In genomic region chr6:34146021-34146782, GRCh38 we compare ENCODE assay signal across 8 cellular contexts. TPM values are rescaled to one million over a fixed set of nuclear protein-coding genes. Genes with fewer than 3 reads are reported as not detected.
DNase-seq lines count a peak whose midpoint lies in the region; ATAC-seq, FAIRE-seq and TF ChIP-seq lines count a peak whose summit lies in the region.

GRM4 (minus strand) TSS chr6:34146087; CDS start chr6:34133496, 12,591 bp downstream.

- peak within 1 kb of the TSS; percentile 54 for H3K4me3 Mint-ChIP-seq in activated T-cell treated with anti-CD3 and anti-CD28 coated beads, Interleukin-2, amount 50 U/mL, for 24 hours

- no peaks in the 10 kb centered on the region for H4K20me1 ChIP-seq in keratinocyte (ENCODE audit: control insufficient read depth, extremely low read depth, insufficient read depth, low read length)

- H3K4me2 ChIP-seq in keratinocyte (ENCODE audit: control insufficient read depth, extremely low read depth, insufficient read depth, low read depth, low read length): peak within 1 kb of the TSS; percentile 78

- no peak within 1 kb of the TSS for H3K9ac ChIP-seq in keratinocyte (ENCODE audit: control insufficient read depth, extremely low read depth, insufficient read depth, low read length)

- H3K79me2 ChIP-seq in keratinocyte (ENCODE audit: control insufficient read depth, insufficient read depth, low read length): no peaks in the 10 kb centered on the region

- no peaks in the 10 kb centered on the region for H3K9me3 Mint-ChIP-seq in activated T-cell treated with anti-CD3 and anti-CD28 coated beads, Interleukin-2, amount 50 U/mL, for 24 hours

- DNase-seq in activated T-cell treated with anti-CD3 and anti-CD28 coated beads, Interleukin-2, amount 50 U/mL, for 24 hours: peak; percentile 58
- DNase-seq in activated T-cell treated with anti-CD3 and anti-CD28 coated beads for 4 hours (no peak), keratinocyte (ENCODE audit: low read depth, low spot score) (no peak), thoracic aorta (ENCODE audit: low spot score) (no peak), NCI-H1105 (lab: John Stamatoyannopoulos, UW) (no peak)

- H3K4me3 ChIP-seq in keratinocyte (ENCODE audit: control insufficient read depth in 2 of 3, extremely low read depth in 1 of 3, insufficient read depth in 2 of 3, low read depth in 1 of 3, low read length in 3 of 3): peak within 1 kb of the TSS; percentile 30 to 63 (median 48)
- peak within 1 kb of the TSS; percentile 67 for H3K4me3 ChIP-seq in thoracic aorta

- no peak within 1 kb of the TSS for H3K27ac Mint-ChIP-seq in activated T-cell treated with anti-CD3 and anti-CD28 coated beads, Interleukin-2, amount 50 U/mL, for 24 hours

- H3K27ac ChIP-seq in angular gyrus (ENCODE audit: low read depth, low read length) (peak within 1 kb of the TSS; percentile 44), keratinocyte (ENCODE audit: control insufficient read depth, insufficient read depth, low read length) (no peak within 1 kb of the TSS), thoracic aorta (no peak within 1 kb of the TSS)

- TF ChIP-seq CTCF in keratinocyte (optimal IDR thresholded peaks at IDR 0.05 in 1 of 3, IDR thresholded peaks at IDR 0.05 in 1 of 3, conservative IDR thresholded peaks at IDR 0.05 in 1 of 3; ENCODE audit: extremely low read depth in 1 of 3, insufficient read depth in 2 of 3, low read length in 3 of 3) (no peak), thoracic aorta (IDR thresholded peaks at IDR 0.05) (no peak)

- no peak for FAIRE-seq in keratinocyte (lab: Jason Lieb, UNC)

- peaks cover 16% of the 10 kb centered on the region for H3K4me1 ChIP-seq in keratinocyte (ENCODE audit: control insufficient read depth, extremely low read depth, insufficient read depth, low read length)
- H3K4me1 ChIP-seq in thoracic aorta (ENCODE audit: control insufficient read depth in 1 of 2, low read depth in 2 of 2): peaks cover 14 to 29% of the 10 kb centered on the region in 2 donors

- H3K9me3 ChIP-seq in keratinocyte (ENCODE audit: control insufficient read depth, low read depth, low read length): no peaks in the 10 kb centered on the region
- H3K9me3 ChIP-seq in thoracic aorta: no peaks in the 10 kb centered on the region

- ATAC-seq in thoracic aorta (ENCODE audit: insufficient number of reproducible peaks, low FRiP score, low read depth): no peak
- no peak for ATAC-seq in GM21528 (IDR thresholded peaks at IDR 0.05; ENCODE audit: low FRiP score, unreplicated experiment)
- ATAC-seq in HG03439 (IDR thresholded peaks at IDR 0.05; ENCODE audit: unreplicated experiment): no peak

- H3K36me3 Mint-ChIP-seq in activated T-cell treated with anti-CD3 and anti-CD28 coated beads, Interleukin-2, amount 50 U/mL, for 24 hours (ENCODE audit: low read depth): no peaks in the 10 kb centered on the region

- peaks cover 23% of the 10 kb centered on the region for H3K4me1 Mint-ChIP-seq in activated T-cell treated with anti-CD3 and anti-CD28 coated beads, Interleukin-2, amount 50 U/mL, for 24 hours (ENCODE audit: low read depth)

- no peaks in the 10 kb centered on the region for H3K9me1 ChIP-seq in keratinocyte (ENCODE audit: control insufficient read depth, extremely low read depth, insufficient read depth, low read length)

- peak within 1 kb of the TSS; percentile 64 for H2AFZ ChIP-seq in keratinocyte (ENCODE audit: control insufficient read depth, low read length)

- H3K27me3 ChIP-seq in keratinocyte (ENCODE audit: control insufficient read depth, extremely low read depth, insufficient read depth, low read length): peaks cover 52% of the 10 kb centered on the region
- H3K27me3 ChIP-seq in thoracic aorta (replicated peaks; ENCODE audit: insufficient read depth): peaks cover 21% of the 10 kb centered on the region

- dilution Hi-C loops in keratinocyte (cut with MboI; ENCODE audit: extremely low pct_ligation_motif_present, low sequenced_read_pairs): no loop called here

- H3K36me3 ChIP-seq in keratinocyte (ENCODE audit: control insufficient read depth in 2 of 2, extremely low read depth in 1 of 2, insufficient read depth in 2 of 2, low read length in 2 of 2) (no peaks in the 10 kb centered on the region), thoracic aorta (no peaks in the 10 kb centered on the region)

- H3K27me3 Mint-ChIP-seq in activated T-cell treated with anti-CD3 and anti-CD28 coated beads, Interleukin-2, amount 50 U/mL, for 24 hours: peaks cover 84% of the 10 kb centered on the region

RNA-seq across cellular contexts. Expression of gene GRM4, which starts in this region (rescaled TPM):
- polyA plus RNA-seq in keratinocyte: not detected in 3 replicates
- not detected for polyA plus RNA-seq in keratinocyte (2011; ENCODE audit: low read depth)
- not detected in 2 replicates for polyA plus RNA-seq in keratinocyte (2011; cell fraction: cytosol; rRNA removed)
- polyA plus RNA-seq in keratinocyte (2011; cell fraction: nucleus; rRNA removed): 0.05 and 0.13 TPM in 2 replicates
- polyA plus RNA-seq in keratinocyte (2012; ENCODE audit: low replicate concordance): 0.05 TPM in 1 of 2 replicates, not detected in the other
- not detected in 3 replicates for polyA minus RNA-seq in keratinocyte
- polyA minus RNA-seq in keratinocyte (2011; cell fraction: cytosol; rRNA and poly(A)+ RNA removed): not detected
- polyA minus RNA-seq in keratinocyte (2011; cell fraction: nucleus; rRNA and poly(A)+ RNA removed): not detected in 2 replicates
- total RNA-seq in thoracic aorta: not detected
